ENCODE assay signal across 13 cellular contexts in the genomic region with DNA sequence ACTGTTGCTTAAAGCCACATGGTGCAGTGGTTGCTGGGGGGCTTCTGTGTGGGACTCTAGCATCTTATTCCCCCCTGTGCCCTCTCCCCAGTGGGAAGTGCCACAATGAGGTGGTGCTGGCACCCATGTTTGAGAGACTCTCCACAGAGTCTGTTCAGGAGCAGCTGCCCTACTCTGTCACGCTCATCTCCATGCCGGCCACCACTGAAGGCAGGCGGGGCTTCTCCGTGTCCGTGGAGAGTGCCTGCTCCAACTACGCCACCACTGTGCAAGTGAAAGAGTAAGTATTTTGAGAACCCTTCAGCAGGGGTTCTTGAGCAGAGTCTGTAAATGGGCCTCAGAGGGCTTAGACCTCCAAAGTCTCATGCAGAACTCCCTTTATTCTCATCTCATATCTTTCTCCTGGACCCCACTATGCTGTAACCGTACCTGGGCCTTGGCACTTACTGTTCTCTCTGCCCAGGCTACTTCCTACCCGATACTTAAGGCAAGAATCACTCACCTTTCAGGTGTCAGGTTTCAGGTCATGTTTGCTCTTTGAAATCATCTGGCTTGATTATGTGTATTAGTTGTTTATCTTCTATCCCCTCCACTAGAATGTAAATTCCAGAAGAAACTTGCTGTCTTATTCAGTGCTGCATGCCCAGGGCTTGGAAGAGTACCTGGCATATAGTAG.
"Had no signal": no experiment of that assay in that cellular context is flagged by ENCODE, and none has a peak within 500 bp of the region (broad histone marks: within the 10 kb centered on the region; RNA-seq: fewer than 3 reads in every experiment).

No MANE protein-coding gene starts in this region.

- H3K27ac ChIP-seq: esophagus muscularis mucosa, tibial artery, VCaP had no signal

- ATAC-seq: activated naive CD4-positive, alpha-beta T cell treated with anti-CD3 and anti-CD28 coated beads, Interleukin-2, amount 50 U/mL, for 72 hours; stimulated activated naive B cell treated with anti-CD40 and anti-IgM and Interleukin-4, amounts not matched to agents 10 μg/mL and 1 μg/mL and 100 μg/mL, for 72 hours; T-cell had no signal

- H3K9me3 ChIP-seq: esophagus muscularis mucosa, tibial artery had no signal

- H3K4me3 ChIP-seq: esophagus muscularis mucosa, tibial artery had no signal

- DNase-seq: activated CD4-positive, alpha-beta T cell treated with anti-CD3 and anti-CD28 coated beads, Interleukin-2, amount 50 U/mL, for 48 hours; activated effector memory CD4-positive, alpha-beta T cell treated with anti-CD3 and anti-CD28 coated beads, Interleukin-2, amount 50 U/mL, for 16 hours; hippocampal formation; mesendoderm; nucleus accumbens; stimulated activated CD4-positive, alpha-beta T cell treated with anti-CD3 and anti-CD28 coated beads, Interleukin-2, amount 100 ng/mL, for 48 hours; stimulated activated naive B cell treated with anti-CD40 and anti-IgM and Interleukin-4, amounts not matched to agents 10 μg/mL and 1 μg/mL and 100 μg/mL, for 72 hours; T-cell; tibial artery had no signal

- H3K27me3 ChIP-seq: esophagus muscularis mucosa, tibial artery had no signal

- H3K4me1 ChIP-seq: esophagus muscularis mucosa had no signal

- FAIRE-seq: endometrium had no signal
